In genomic region chr9:69412741-69413150, GRCh38 we compare ENCODE assay signal across 8 cellular contexts.
DNase-seq lines count a peak whose midpoint lies in the region; ATAC-seq, FAIRE-seq and TF ChIP-seq lines count a peak whose summit lies in the region.

No MANE protein-coding gene starts in this region.

- no peak overlapping the region for H3K27ac Mint-ChIP-seq in nephron

- H3K4me3 ChIP-seq in GM12864 (ENCODE audit: low read depth, low read length) (no peak overlapping the region), NT2/D1 (ENCODE audit: insufficient read length, low read depth) (no peak overlapping the region), esophagus muscularis mucosa (peak overlapping the region; percentile 0 to 33 (median 30))

- no peak for TF ChIP-seq EP300 in esophagus muscularis mucosa (IDR thresholded peaks at IDR 0.05)

- TF ChIP-seq CTCF in GM12864 (IDR thresholded peaks at IDR 0.05; ENCODE audit: low read depth, low read length, missing control alignments) = peak; percentile 54
- peak; percentile 55 to 78 (median 61) for TF ChIP-seq CTCF in esophagus muscularis mucosa (IDR thresholded peaks at IDR 0.05)
- peak; percentile 58 to 70 (median 67) for TF ChIP-seq CTCF in nephron (IDR thresholded peaks at IDR 0.05; ENCODE audit: unreplicated experiment in 3 of 3)

- H3K27me3 Mint-ChIP-seq in nephron (ENCODE audit: low read depth) = peaks cover 11% of the 10 kb centered on the region

- H3K36me3 ChIP-seq in NT2/D1 (ENCODE audit: insufficient read depth, insufficient read length, low read length) (no peaks in the 10 kb centered on the region), esophagus muscularis mucosa (no peaks in the 10 kb centered on the region)

- no peaks in the 10 kb centered on the region for H3K9me3 ChIP-seq in NT2/D1 (ENCODE audit: insufficient read depth, low read length)
- no peaks in the 10 kb centered on the region for H3K9me3 ChIP-seq in esophagus muscularis mucosa

- FAIRE-seq in GM12891 (lab: Jason Lieb, UNC) = no peak

- 80% methylated on average over 1 of the region's 20 CpGs for WGBS in esophagus muscularis mucosa

- no peak overlapping the region for H3K27ac ChIP-seq in esophagus muscularis mucosa (replicated peaks in 1 of 4)

- no peaks in the 10 kb centered on the region for H3K4me1 Mint-ChIP-seq in nephron

- peaks cover 6% of the 10 kb centered on the region for H3K4me1 ChIP-seq in NT2/D1 (ENCODE audit: insufficient read depth, insufficient read length)
- peaks cover 0 to 10% (median 8%) of the 10 kb centered on the region in 4 donors for H3K4me1 ChIP-seq in esophagus muscularis mucosa

- H3K27me3 ChIP-seq in NT2/D1 (ENCODE audit: insufficient read depth, insufficient read length) (no peaks in the 10 kb centered on the region), esophagus muscularis mucosa (no peaks in the 10 kb centered on the region)

- no peak for ATAC-seq in GM21717 (IDR thresholded peaks at IDR 0.05; ENCODE audit: unreplicated experiment)

- peak overlapping the region in 1 of 3 experiments; percentile 37 for H3K4me3 Mint-ChIP-seq in nephron

- TF ChIP-seq POLR2A in esophagus muscularis mucosa (IDR thresholded peaks at IDR 0.05; ENCODE audit: low read depth) (no peak), GM12891 (IDR thresholded peaks at IDR 0.05; ENCODE audit: low read depth, low read length) (no peak)

- intact Hi-C loops in esophagus muscularis mucosa (cut with DNase I) = no loop called here

- no peaks in the 10 kb centered on the region for H3K9me3 Mint-ChIP-seq in nephron

- no peak for DNase-seq in GM12864 (ENCODE audit: low read depth)
- peak; percentile 68 for DNase-seq in NT2/D1 (ENCODE audit: low read depth, low spot score)
- no peak for DNase-seq in esophagus muscularis mucosa (ENCODE audit: extremely low spot score)
- DNase-seq in GM12891 (ENCODE audit: insufficient read length, low spot score) = no peak
- DNase-seq in effector CD8-positive, alpha-beta T cell (lab: John Stamatoyannopoulos, UW) = no peak
- DNase-seq in T-helper 1 cell = no peak

- no peaks in the 10 kb centered on the region for H3K36me3 Mint-ChIP-seq in nephron (ENCODE audit: low read depth)

- H3K9ac ChIP-seq in NT2/D1 (ENCODE audit: insufficient read length, low read depth) = peak overlapping the region; percentile 59

TF ChIP-seq in GM12891, 5 proteins besides CTCF, POLR2A, EP300 and RAD21:
- TF ChIP-seq TAF1 (IDR thresholded peaks at IDR 0.05; ENCODE audit: low read depth, low read length) (no peak), PAX5 (IDR thresholded peaks at IDR 0.05; ENCODE audit: insufficient read depth, low read length, severe bottlenecking) (no peak), SPI1 (IDR thresholded peaks at IDR 0.05; ENCODE audit: low read depth, low read length) (no peak), POLR2AphosphoS5 (IDR thresholded peaks at IDR 0.05; ENCODE audit: low read depth, low read length) (no peak), POU2F2 (IDR thresholded peaks at IDR 0.05; ENCODE audit: low read depth, low read length) (no peak)

Comparison
In these comparisons a context has a peak if more than half of its experiments do, and no peak if none do; other contexts are left out.
1. H3K4me3 ChIP-seq: peak in esophagus muscularis mucosa (4 of 4); none in GM12864 (single experiment) and NT2/D1 (single experiment).
2. Peak in every context shown above with its lines, with median percentiles within 50 percentile points of each other: CTCF ChIP-seq.